In genomic region chr7:155296006-155296787, GRCh38 we compare ENCODE assay signal across 8 cellular contexts. TPM values are rescaled to one million over a fixed set of nuclear protein-coding genes. Genes with fewer than 3 reads are reported as not detected.
DNase-seq lines count a peak whose midpoint lies in the region; ATAC-seq, FAIRE-seq and TF ChIP-seq lines count a peak whose summit lies in the region.

No MANE protein-coding gene starts in this region.

- peak overlapping the region; percentile 99 to 100 for H3K18ac ChIP-seq in mesenchymal stem cell (ENCODE audit: low read depth in 1 of 2, low read length in 2 of 2)

- peaks cover 8% of the 10 kb centered on the region for H3K79me1 ChIP-seq in mesenchymal stem cell (replicated peaks; ENCODE audit: low read length, poor library complexity, severe bottlenecking)

- H3K79me2 ChIP-seq in HCT116 (ENCODE audit: insufficient read depth, low read length) (peaks cover 20% of the 10 kb centered on the region), K562 (ENCODE audit: control insufficient read depth, insufficient read depth, low read length) (peaks cover 49% of the 10 kb centered on the region)

- in situ Hi-C loops in K562 (cut with MboI) = no loop called here

- TF ChIP-seq POLR2A in HCT116 (IDR thresholded peaks at IDR 0.05; ENCODE audit: borderline replicate concordance, extremely low read depth, insufficient read depth, insufficient read length) = no peak
- no peak for TF ChIP-seq POLR2A in K562 (conservative IDR thresholded peaks at IDR 0.05)
- no peak for TF ChIP-seq POLR2A in erythroblast (IDR thresholded peaks at IDR 0.05; ENCODE audit: low read length)

- peak overlapping the region; percentile 99 for H4K8ac ChIP-seq in mesenchymal stem cell (ENCODE audit: low read length)

- no peak for TF ChIP-seq EP300 in K562 (IDR thresholded peaks at IDR 0.05; ENCODE audit: low read length)

- DNase-seq in HCT116 (ENCODE audit: low read depth, low spot score) (no peak), K562 (ENCODE audit: extremely low read depth in 1 of 4, low spot score in 3 of 4) (peak in 1 of 4 experiments; percentile 42), mesenchymal stem cell (no peak), LoVo (ENCODE audit: low spot score) (no peak), AG08395 (ENCODE audit: low spot score) (no peak), erythroblast (lab: John Stamatoyannopoulos, UW) (no peak)

- peak; percentile 19 for FAIRE-seq in K562 (lab: Jason Lieb, UNC)

- RAD21 ChIA-PET in HCT116 (lab: Charles Lee; ENCODE audit: low non-redundant PET in 1 of 2, low total read pairs in 2 of 2, uncharacterized antibody in 2 of 2, unreplicated experiment in 2 of 2) = no interaction called here

- TF ChIP-seq CTCF in 22Rv1 (IDR thresholded peaks at IDR 0.05) (no peak), HCT116 (IDR thresholded peaks at IDR 0.05 in 2 of 3, conservative IDR thresholded peaks at IDR 0.05 in 1 of 3; ENCODE audit: borderline replicate concordance in 1 of 3, insufficient read depth in 1 of 3, low read depth in 2 of 3, low read length in 2 of 3) (no peak), K562 (IDR thresholded peaks at IDR 0.05 in 2 of 3, conservative IDR thresholded peaks at IDR 0.05 in 1 of 3; ENCODE audit: insufficient read depth in 2 of 3, low read depth in 1 of 3, low read length in 3 of 3) (no peak)

- POLR2A ChIA-PET in HCT116 (lab: Charles Lee) = no interaction called here
- POLR2A ChIA-PET in K562 (lab: Yijun Ruan, JAX) = interaction anchor here (0.5 to 3.1 kb wide), 13 partner anchors 9 to 1881 kb away, joined by 3 to 26 read pairs (median 4); no protein-coding TSS in a partner anchor

- H3K4me2 ChIP-seq in HCT116 (ENCODE audit: low read length) = peak overlapping the region; percentile 98
- peak overlapping the region; percentile 95 for H3K4me2 ChIP-seq in K562 (ENCODE audit: insufficient read depth, low read length)
- H3K4me2 ChIP-seq in mesenchymal stem cell (ENCODE audit: low read length, poor library complexity, severe bottlenecking) = peak overlapping the region; percentile 96

- intact Hi-C loops in HCT116 (cut with micrococcal nuclease) = loop anchor here (2.0 to 5.0 kb wide), 2 partner anchors 91 to 104 kb away; no protein-coding TSS in a partner anchor
- intact Hi-C loops in K562 (cut with micrococcal nuclease) = loop anchor here (2.0 to 5.0 kb wide), 2 partner anchors 47 to 294 kb away; partner anchors contain the start of gene PAXIP1

- H3K23ac ChIP-seq in mesenchymal stem cell (ENCODE audit: low read length in 2 of 2) = no peak overlapping the region

- 26% methylated on average over 18 of the region's 18 CpGs for WGBS in K562 (ENCODE audit: insufficient coverage, low coverage, missing lambda C conversion rate)
- WGBS in mesenchymal stem cell = 80% methylated on average over 18 of the region's 18 CpGs

- H2AFZ ChIP-seq in HCT116 (ENCODE audit: low read depth, low read length, poor library complexity, severe bottlenecking) (no peak overlapping the region), K562 (ENCODE audit: low read depth, low read length) (0 out of 2 replicates have a peak overlapping the region, but pooled peaks have one; percentile 69), mesenchymal stem cell (ENCODE audit: low read depth, low read length) (no peak overlapping the region)

- peak overlapping the region; percentile 89 for H3K27ac ChIP-seq in 22Rv1
- peak overlapping the region; percentile 90 for H3K27ac ChIP-seq in HCT116 (ENCODE audit: low read depth, low read length)
- H3K27ac ChIP-seq in K562 (ENCODE audit: extremely low read depth, low read depth, low read length) = peak overlapping the region; percentile 86
- peak overlapping the region; percentile 68 for H3K27ac ChIP-seq in mesenchymal stem cell (ENCODE audit: low read length, poor library complexity, severe bottlenecking)

- H2BK12ac ChIP-seq in mesenchymal stem cell (ENCODE audit: low read length in 2 of 2) = peak overlapping the region; percentile 92 to 95

- BruUV-seq in HCT116 (replicated peaks; lab: Mats Ljungman, UMichigan) = no TSS peak
- BruUV-seq in K562 (replicated peaks; lab: Mats Ljungman, UMichigan) = no TSS peak

- peak overlapping the region in 1 of 2 experiments; percentile 36 for H3K14ac ChIP-seq in mesenchymal stem cell (ENCODE audit: low read length in 2 of 2)

- H3K9ac ChIP-seq in HCT116 (ENCODE audit: low read length) (peak overlapping the region; percentile 82), K562 (ENCODE audit: insufficient read depth in 1 of 2, low read depth in 2 of 2, low read length in 2 of 2) (peak overlapping the region; percentile 81 to 93), mesenchymal stem cell (ENCODE audit: low read length) (peak overlapping the region; percentile 92)

- H3K36me3 ChIP-seq in HCT116 (ENCODE audit: control insufficient read depth in 1 of 2, insufficient read depth in 2 of 2, low read length in 2 of 2) (peaks cover 0 to 5% of the 10 kb centered on the region in 2 experiments; a peak in 2 of 4 replicates), K562 (ENCODE audit: control insufficient read depth, insufficient read depth, low read length) (peaks cover 28% of the 10 kb centered on the region), mesenchymal stem cell (ENCODE audit: control insufficient read depth in 1 of 2, insufficient read depth in 2 of 2, low read depth in 1 of 2, low read length in 2 of 2) (peaks cover 4 to 21% of the 10 kb centered on the region in 2 experiments)

- H3K4ac ChIP-seq in mesenchymal stem cell (ENCODE audit: low read depth in 1 of 2, low read length in 2 of 2) = peak overlapping the region; percentile 66 to 99

- H3K9me1 ChIP-seq in K562 (ENCODE audit: control insufficient read depth, insufficient read depth, low read length) = peaks cover 12% of the 10 kb centered on the region

- TF ChIP-seq RAD21 in HCT116 (IDR thresholded peaks at IDR 0.05; ENCODE audit: low read depth) (no peak), K562 (CRISPR knock-in tag; conservative IDR thresholded peaks at IDR 0.05 in 1 of 2, IDR thresholded peaks at IDR 0.05 in 1 of 2) (no peak)

- no peak overlapping the region for H2BK15ac ChIP-seq in mesenchymal stem cell (ENCODE audit: low read depth, poor library complexity, severe bottlenecking)

- H3K9me2 ChIP-seq in HCT116 (ENCODE audit: insufficient read depth) = no peaks in the 10 kb centered on the region

- no peak overlapping the region for H2BK5ac ChIP-seq in mesenchymal stem cell (ENCODE audit: low read depth, low read length, poor library complexity, severe bottlenecking)

- H3K9me3 ChIP-seq in HCT116 (ENCODE audit: control insufficient read depth in 1 of 2, insufficient read depth in 1 of 2, low read depth in 1 of 2, low read length in 2 of 2) = no peaks in the 10 kb centered on the region
- H3K9me3 ChIP-seq in K562 (replicated peaks; ENCODE audit: control insufficient read depth, insufficient read depth, low read depth, low read length) = no peaks in the 10 kb centered on the region
- no peaks in the 10 kb centered on the region for H3K9me3 ChIP-seq in mesenchymal stem cell (ENCODE audit: control insufficient read depth, low read length)

- H3K27me3 ChIP-seq in HCT116 (ENCODE audit: insufficient read depth, low read length) (no peaks in the 10 kb centered on the region), K562 (ENCODE audit: control insufficient read depth in 2 of 2, insufficient read depth in 2 of 2, low read length in 2 of 2) (no peaks in the 10 kb centered on the region), mesenchymal stem cell (ENCODE audit: control insufficient read depth in 1 of 2, insufficient read depth in 1 of 2, low read length in 2 of 2) (no peaks in the 10 kb centered on the region)

- H4K20me1 ChIP-seq in HCT116 (ENCODE audit: insufficient read depth) = no peaks in the 10 kb centered on the region
- H4K20me1 ChIP-seq in K562 (replicated peaks; ENCODE audit: control insufficient read depth, insufficient read depth, low read length) = peaks cover 32% of the 10 kb centered on the region

- ATAC-seq in HCT116 (no peak), K562 (no peak), GM21515 (IDR thresholded peaks at IDR 0.05; ENCODE audit: unreplicated experiment) (no peak)

- H3K4me3 ChIP-seq in HCT116 (replicated peaks in 1 of 2; ENCODE audit: low read depth in 1 of 2, low read length in 2 of 2) (peak overlapping the region; percentile 64 to 70), K562 (peak overlapping the region; percentile 76), mesenchymal stem cell (ENCODE audit: insufficient read depth in 1 of 2, low read depth in 1 of 2, low read length in 2 of 2) (peak overlapping the region in 1 of 2 experiments; percentile 80)

- peak overlapping the region; percentile 98 for H4K91ac ChIP-seq in mesenchymal stem cell (ENCODE audit: low read length)

- H3K4me1 ChIP-seq in HCT116 (ENCODE audit: control insufficient read depth in 1 of 2, insufficient read depth in 2 of 2, low read length in 2 of 2) (peaks cover 25 to 46% of the 10 kb centered on the region in 2 experiments), K562 (replicated peaks in 1 of 2; ENCODE audit: control insufficient read depth in 2 of 2, insufficient read depth in 2 of 2, low read length in 2 of 2) (peaks cover 58 to 61% of the 10 kb centered on the region in 2 experiments), mesenchymal stem cell (ENCODE audit: control insufficient read depth, insufficient read depth, low read depth, low read length) (peaks cover 23% of the 10 kb centered on the region)

- CTCF ChIA-PET in HCT116 (lab: Charles Lee) = interaction anchor here (1.4 kb wide), 1 partner anchor 61 kb away, joined by 3 read pairs; no protein-coding TSS in a partner anchor
- CTCF ChIA-PET in K562 (lab: Yijun Ruan, JAX; ENCODE audit: low intra/inter-chr PET ratio) = no interaction called here

- H2AK5ac ChIP-seq in mesenchymal stem cell (ENCODE audit: low read length, severe bottlenecking) = no peak overlapping the region

- H2BK120ac ChIP-seq in mesenchymal stem cell (ENCODE audit: low read depth, low read length) = peak overlapping the region; percentile 99

RNA-seq across cellular contexts. Expression of gene INSIG1, which starts 1.5 kb away (rescaled TPM):
- 54.7 TPM for total RNA-seq in HCT116 (2021; ENCODE audit: unreplicated experiment)
- polyA plus RNA-seq in HCT116 (2012) = 38.7 and 45.5 TPM in 2 replicates
- total RNA-seq in K562 (2011; cell fraction: chromatin; rRNA removed; ENCODE audit: low replicate concordance) = 622 and 799 TPM in 2 replicates
- total RNA-seq in K562 (2011; cell fraction: nucleolus; rRNA removed) = 847 and 892 TPM in 2 replicates
- 1,016 and 1,247 TPM in 2 replicates for total RNA-seq in K562 (2011; cell fraction: nucleoplasm; rRNA removed)
- 294 and 361 TPM in 2 replicates for total RNA-seq in K562 (2014; rRNA removed)
- total RNA-seq in K562 (2014; rRNA removed; fragmentation: Illumina TruSeq; extraction: Trizol) = 236 and 238 TPM in 2 replicates
- total RNA-seq in K562 (2015; rRNA removed; fragmentation: Illumina TruSeq; extraction: Trizol) = 173 and 188 TPM in 2 replicates
- total RNA-seq in K562 (2021) = 254 and 296 TPM in 2 replicates
- 625 and 787 TPM in 2 replicates for polyA plus RNA-seq in K562 (2011; rRNA removed)
- polyA plus RNA-seq in K562 (2011; cell fraction: cytosol; rRNA removed) = 709 and 1,098 TPM in 2 replicates
- polyA plus RNA-seq in K562 (2011; cell fraction: nucleus; rRNA removed) = 446 and 453 TPM in 2 replicates
- 116 and 259 TPM in 2 replicates for polyA plus RNA-seq in K562 (2012)
- polyA plus RNA-seq in K562 (2014; fragmentation: Illumina TruSeq; extraction: Trizol) = 188 and 224 TPM in 2 replicates
- polyA plus RNA-seq in K562 (2014; fragmentation: Nextera tagmentation; extraction: Ambion mirVana) = 10 to 100 TPM; 57.1 to 69.2 TPM
- 250 and 268 TPM in 2 replicates for polyA plus RNA-seq in K562 (2014; rRNA removed)
- polyA minus RNA-seq in K562 (2011; rRNA and poly(A)+ RNA removed) = 551 and 619 TPM in 2 replicates
- 392 and 408 TPM in 2 replicates for polyA minus RNA-seq in K562 (2011; cell fraction: cytosol; rRNA and poly(A)+ RNA removed)
- 329 and 473 TPM in 2 replicates for polyA minus RNA-seq in K562 (2011; cell fraction: nucleus; rRNA and poly(A)+ RNA removed)
- 274 TPM for polyA plus RNA-seq in mesenchymal stem cell (2013, experiment 1 of 2)
- polyA plus RNA-seq in mesenchymal stem cell (2013, experiment 2 of 2) = 281 TPM
